ENCODE assay signal across 27 cellular contexts in genomic region chr5:38870595-38870994, GRCh38. TPM values are rescaled to one million over a fixed set of nuclear protein-coding genes. Genes with fewer than 3 reads are reported as not detected.
A peak's percentile ranks its signal among the peaks of the same experiment; 100 is the strongest.
DNase-seq lines count a peak whose midpoint lies in the region; ATAC-seq and TF ChIP-seq lines count a peak whose summit lies in the region.
"Had no signal": no experiment of that assay in that cellular context is flagged by ENCODE, and none has a peak within 500 bp of the region (broad histone marks: within the 10 kb centered on the region; RNA-seq: fewer than 3 reads in every experiment).

No MANE protein-coding gene starts in this region.

- H3K4me3 ChIP-seq in ACC112 (ENCODE audit: low read depth, low read length) = no peak overlapping the region
- no peak overlapping the region for H3K4me3 ChIP-seq in mammary epithelial cell (replicated peaks in 1 of 3; ENCODE audit: insufficient read depth in 1 of 3, low read depth in 2 of 3, low read length in 3 of 3)
- H3K4me3 ChIP-seq in mesenchymal stem cell (ENCODE audit: insufficient read depth in 1 of 2, low read depth in 1 of 2, low read length in 2 of 2) = no peak overlapping the region
- H3K4me3 ChIP-seq: body of pancreas, dorsolateral prefrontal cortex, HAP-1, heart right ventricle, MG63, prostate gland, thyroid gland had no signal

- no peak overlapping the region for H3K4me3 Mint-ChIP-seq in HFFc6
- H3K4me3 Mint-ChIP-seq in immature natural killer cell = no peak overlapping the region
- H3K4me3 Mint-ChIP-seq: activated CD4-positive, alpha-beta T cell treated with anti-CD3 and anti-CD28 coated beads, Interleukin-2, amount 10 ng/mL, durations not matched to agents 7 days and 5 days; stimulated activated naive CD8-positive, alpha-beta T cell treated with anti-CD3 and anti-CD28 coated beads, Interleukin-15, Interleukin-2, amounts not matched to agents 100 ng/mL and 50 ng/mL, for 24 hours had no signal

- no peak overlapping the region for H4K8ac ChIP-seq in mesenchymal stem cell (ENCODE audit: low read length)

- H3K9me3 ChIP-seq in mammary epithelial cell (replicated peaks; ENCODE audit: insufficient read depth, low read length) = peaks cover 2% of the 10 kb centered on the region
- H3K9me3 ChIP-seq in mesenchymal stem cell (ENCODE audit: control insufficient read depth, low read length) = no peaks in the 10 kb centered on the region
- H3K9me3 ChIP-seq: body of pancreas, HAP-1, prostate gland, thyroid gland had no signal

- H2AK5ac ChIP-seq in mesenchymal stem cell (ENCODE audit: low read length, severe bottlenecking) = no peak overlapping the region

- no peak for DNase-seq in HFFc6
- no peak for DNase-seq in mammary epithelial cell
- no peak for DNase-seq in mesenchymal stem cell
- no peak for DNase-seq in stimulated activated CD4-positive, alpha-beta T cell treated with anti-CD3 and anti-CD28 coated beads, Interleukin-4, amount 100 ng/mL, for 24 hours
- no peak for DNase-seq in DMS153 (lab: John Stamatoyannopoulos, UW)
- no peak for DNase-seq in immature natural killer cell
- DNase-seq: ACHN; activated CD4-positive, alpha-beta T cell treated with anti-CD3 and anti-CD28 coated beads, Interleukin-2, amount 10 ng/mL, durations not matched to agents 7 days and 5 days; activated T-cell treated with anti-CD3 and anti-CD28 coated beads, Interleukin-2, amount 50 U/mL, for 48 hours; body of pancreas; DMS79 treated with DMSO at 0.1 percent for 48 hours; dorsolateral prefrontal cortex; GF-D8; heart right ventricle; KBM-7; left colon; MG63; NCI-H2081; NCI-H446; thyroid gland had no signal

- H3K79me2 ChIP-seq in ACC112 (ENCODE audit: control insufficient read depth, insufficient read depth, low read length, unreplicated experiment) (peaks cover 74% of the 10 kb centered on the region), mammary epithelial cell (ENCODE audit: insufficient read depth, low read length) (peaks cover 75% of the 10 kb centered on the region)

- H3K9ac ChIP-seq in mammary epithelial cell (ENCODE audit: insufficient read depth, low read length) = peak overlapping the region; percentile 81
- peak overlapping the region; percentile 82 for H3K9ac ChIP-seq in mesenchymal stem cell (ENCODE audit: low read length)

- intact Hi-C loops in mammary epithelial cell (cut with micrococcal nuclease) = loop anchor here (5.0 kb wide), 1 partner anchor 38 kb away; no protein-coding TSS in a partner anchor

- H2AFZ ChIP-seq in ACC112 (ENCODE audit: low read length, unreplicated experiment) = no peak overlapping the region
- H2AFZ ChIP-seq in mammary epithelial cell (ENCODE audit: low read depth, low read length) = no peak overlapping the region
- H2AFZ ChIP-seq in mesenchymal stem cell (ENCODE audit: low read depth, low read length) = no peak overlapping the region

- in situ Hi-C loops in mammary epithelial cell (cut with MboI; ENCODE audit: low sequenced_read_pairs in 2 of 2) = no loop called here

- no peak overlapping the region for H3K23ac ChIP-seq in mesenchymal stem cell (ENCODE audit: low read length in 2 of 2)

- H3K27me3 Mint-ChIP-seq in HFFc6 (ENCODE audit: insufficient read depth) = no peaks in the 10 kb centered on the region; the same call in 1 of the 2 replicates
- H3K27me3 Mint-ChIP-seq in immature natural killer cell (ENCODE audit: low read depth in 3 of 3) = peaks cover 0 to 6% (median 2%) of the 10 kb centered on the region in 3 donors

- H3K36me3 ChIP-seq in ACC112 (ENCODE audit: insufficient read depth, low read length) (peaks cover 31% of the 10 kb centered on the region), mammary epithelial cell (ENCODE audit: insufficient read depth, low read length) (peaks cover 11% of the 10 kb centered on the region), mesenchymal stem cell (ENCODE audit: control insufficient read depth in 1 of 2, insufficient read depth in 2 of 2, low read depth in 1 of 2, low read length in 2 of 2) (peaks cover 1 to 59% of the 10 kb centered on the region in 2 experiments)
- H3K36me3 ChIP-seq: HAP-1, prostate gland, thyroid gland had no signal

- no peak overlapping the region for H3K18ac ChIP-seq in mesenchymal stem cell (ENCODE audit: low read depth in 1 of 2, low read length in 2 of 2)

- H3K4me1 ChIP-seq in ACC112 (ENCODE audit: control insufficient read depth, insufficient read depth, low read length, unreplicated experiment) (peaks cover 64% of the 10 kb centered on the region), mammary epithelial cell (ENCODE audit: insufficient read depth, low read length) (peaks cover 53% of the 10 kb centered on the region), mesenchymal stem cell (ENCODE audit: control insufficient read depth, insufficient read depth, low read depth, low read length) (peaks cover 4% of the 10 kb centered on the region)
- H3K4me1 ChIP-seq: HAP-1, prostate gland had no signal

- peak overlapping the region; percentile 91 for H3K27ac Mint-ChIP-seq in HFFc6
- H3K27ac Mint-ChIP-seq in immature natural killer cell = no peak overlapping the region
- H3K27ac Mint-ChIP-seq: activated CD4-positive, alpha-beta T cell treated with anti-CD3 and anti-CD28 coated beads, Interleukin-2, amount 10 ng/mL, durations not matched to agents 7 days and 5 days; stimulated activated naive CD8-positive, alpha-beta T cell treated with anti-CD3 and anti-CD28 coated beads, Interleukin-15, Interleukin-2, amounts not matched to agents 100 ng/mL and 50 ng/mL, for 24 hours had no signal

- dilution Hi-C loops in mammary epithelial cell (cut with HindIII; ENCODE audit: low sequenced_read_pairs) = no loop called here

- H3K4me2 ChIP-seq in mammary epithelial cell (ENCODE audit: insufficient read depth, low read depth, low read length) (peak overlapping the region; percentile 72), mesenchymal stem cell (ENCODE audit: low read length, poor library complexity, severe bottlenecking) (no peak overlapping the region)

- CTCF ChIA-PET in mammary epithelial cell (lab: Charles Lee; ENCODE audit: low non-redundant PET) = interaction anchor here (0.6 kb wide), 1 partner anchor 40 kb away, joined by 3 read pairs; no protein-coding TSS in a partner anchor

- H3K9me3 Mint-ChIP-seq in HFFc6 (no peaks in the 10 kb centered on the region), immature natural killer cell (peaks cover 0 to 4% (median under 1%) of the 10 kb centered on the region in 6 donors)
- H3K9me3 Mint-ChIP-seq: activated CD4-positive, alpha-beta T cell treated with anti-CD3 and anti-CD28 coated beads, Interleukin-2, amount 10 ng/mL, durations not matched to agents 7 days and 5 days; stimulated activated naive CD8-positive, alpha-beta T cell treated with anti-CD3 and anti-CD28 coated beads, Interleukin-15, Interleukin-2, amounts not matched to agents 100 ng/mL and 50 ng/mL, for 24 hours had no signal

- no peak overlapping the region for H3K14ac ChIP-seq in mesenchymal stem cell (ENCODE audit: low read length in 2 of 2)

- BruUV-seq in mammary epithelial cell (replicated peaks; lab: Mats Ljungman, UMichigan) = no TSS peak

- no peak overlapping the region for H3K4ac ChIP-seq in mesenchymal stem cell (ENCODE audit: low read depth in 1 of 2, low read length in 2 of 2)

- H3K79me1 ChIP-seq in mesenchymal stem cell (replicated peaks; ENCODE audit: low read length, poor library complexity, severe bottlenecking) = peaks cover 36% of the 10 kb centered on the region

- H2BK5ac ChIP-seq in mesenchymal stem cell (ENCODE audit: low read depth, low read length, poor library complexity, severe bottlenecking) = no peak overlapping the region

- H4K20me1 ChIP-seq in mammary epithelial cell (ENCODE audit: insufficient read depth, low read length) = no peaks in the 10 kb centered on the region

- WGBS in mammary epithelial cell (ENCODE audit: low coverage, missing lambda C conversion rate) = 74% methylated on average over 1 of the region's 1 CpG
- WGBS in mesenchymal stem cell = 100% methylated on average over 1 of the region's 1 CpG

- ATAC-seq in activated CD4-positive, CD25-positive, alpha-beta regulatory T cell treated with anti-CD3 and anti-CD28 coated beads, Interleukin-2, amount 50 U/mL, for 24 hours = no peak
- ATAC-seq: body of pancreas, heart right ventricle, left colon, Right ventricle myocardium inferior had no signal

- no peak overlapping the region for H2BK12ac ChIP-seq in mesenchymal stem cell (ENCODE audit: low read length in 2 of 2)

- H2BK15ac ChIP-seq in mesenchymal stem cell (ENCODE audit: low read depth, poor library complexity, severe bottlenecking) = no peak overlapping the region

- no peak overlapping the region for H2BK120ac ChIP-seq in mesenchymal stem cell (ENCODE audit: low read depth, low read length)

- H3K4me1 Mint-ChIP-seq in HFFc6 (ENCODE audit: low read depth) = peaks cover 81% of the 10 kb centered on the region
- H3K4me1 Mint-ChIP-seq in immature natural killer cell = no peaks in the 10 kb centered on the region
- H3K4me1 Mint-ChIP-seq: activated CD4-positive, alpha-beta T cell treated with anti-CD3 and anti-CD28 coated beads, Interleukin-2, amount 10 ng/mL, durations not matched to agents 7 days and 5 days had no signal

- H3K36me3 Mint-ChIP-seq in HFFc6 (ENCODE audit: low read depth) (peaks cover 31% of the 10 kb centered on the region), immature natural killer cell (no peaks in the 10 kb centered on the region)

- H4K91ac ChIP-seq in mesenchymal stem cell (ENCODE audit: low read length) = no peak overlapping the region

- H3K27ac ChIP-seq in ACC112 (ENCODE audit: low read depth, low read length) = peak overlapping the region; percentile 98
- peak overlapping the region; percentile 99 for H3K27ac ChIP-seq in mammary epithelial cell (ENCODE audit: insufficient read depth, low read depth, low read length)
- H3K27ac ChIP-seq in mesenchymal stem cell (ENCODE audit: low read length, poor library complexity, severe bottlenecking) = no peak overlapping the region
- H3K27ac ChIP-seq: body of pancreas, dorsolateral prefrontal cortex, prostate gland, thyroid gland had no signal

- no peak for TF ChIP-seq CTCF in HFFc6 (IDR thresholded peaks at IDR 0.05)
- no peak for TF ChIP-seq CTCF in mammary epithelial cell (conservative IDR thresholded peaks at IDR 0.05 in 1 of 2, IDR thresholded peaks at IDR 0.05 in 1 of 2; ENCODE audit: extremely low read depth in 1 of 2, insufficient read depth in 1 of 2, low read depth in 1 of 2, low read length in 2 of 2)

- H3K27me3 ChIP-seq in ACC112 (ENCODE audit: insufficient read depth, low read length) = no peaks in the 10 kb centered on the region
- no peaks in the 10 kb centered on the region for H3K27me3 ChIP-seq in mammary epithelial cell (ENCODE audit: insufficient read depth, low read length)
- H3K27me3 ChIP-seq in mesenchymal stem cell (ENCODE audit: control insufficient read depth in 1 of 2, insufficient read depth in 1 of 2, low read length in 2 of 2) = no peaks in the 10 kb centered on the region
- H3K27me3 ChIP-seq: body of pancreas, MG63, thyroid gland had no signal

RNA-seq across cellular contexts. Expression of gene OSMR, which starts 24.8 kb away (rescaled TPM):
- 10 to 100 TPM; 28.1 to 36.6 (median 31.3) TPM for total RNA-seq in HFFc6 (2021; fragmentation: NEBNext Ultra II Directional; extraction: Animal tissue kit (Norgen Biotek cat#: 25700))
- total RNA-seq in mammary epithelial cell = 100 to 1,000 TPM in 1 of 2 donors, 10 to 100 TPM in 1; 97.7 to 111 TPM
- polyA plus RNA-seq in mammary epithelial cell = 48.9 TPM
- 96.5 TPM for polyA minus RNA-seq in mammary epithelial cell
- polyA plus RNA-seq in mesenchymal stem cell (2013, experiment 1 of 2) = 139 TPM
- 136 TPM for polyA plus RNA-seq in mesenchymal stem cell (2013, experiment 2 of 2)
- under 1 TPM in 1 of 3 donors, not detected in 2; 0.20 TPM for polyA plus RNA-seq in immature natural killer cell
- total RNA-seq: activated CD4-positive, alpha-beta T cell treated with anti-CD3 and anti-CD28 coated beads, Interleukin-2, amount 10 ng/mL, durations not matched to agents 7 days and 5 days; OCI-LY7 had no signal
